2 cellular contexts compared by ENCODE assay signal in genomic region chr6:100346828-100347227, GRCh38.
TF ChIP-seq lines count a peak whose summit lies in the region.

No MANE protein-coding gene starts in this region.

TF ChIP-seq in A549, 52 proteins besides CTCF, POLR2A, EP300 and RAD21 (continued from another document):
- no peak for TF ChIP-seq NFE2L2 (conservative IDR thresholded peaks at IDR 0.05; ENCODE audit: low read length)
- TF ChIP-seq CBX8 (IDR thresholded peaks at IDR 0.05) = no peak
- TF ChIP-seq, protein P1, sequence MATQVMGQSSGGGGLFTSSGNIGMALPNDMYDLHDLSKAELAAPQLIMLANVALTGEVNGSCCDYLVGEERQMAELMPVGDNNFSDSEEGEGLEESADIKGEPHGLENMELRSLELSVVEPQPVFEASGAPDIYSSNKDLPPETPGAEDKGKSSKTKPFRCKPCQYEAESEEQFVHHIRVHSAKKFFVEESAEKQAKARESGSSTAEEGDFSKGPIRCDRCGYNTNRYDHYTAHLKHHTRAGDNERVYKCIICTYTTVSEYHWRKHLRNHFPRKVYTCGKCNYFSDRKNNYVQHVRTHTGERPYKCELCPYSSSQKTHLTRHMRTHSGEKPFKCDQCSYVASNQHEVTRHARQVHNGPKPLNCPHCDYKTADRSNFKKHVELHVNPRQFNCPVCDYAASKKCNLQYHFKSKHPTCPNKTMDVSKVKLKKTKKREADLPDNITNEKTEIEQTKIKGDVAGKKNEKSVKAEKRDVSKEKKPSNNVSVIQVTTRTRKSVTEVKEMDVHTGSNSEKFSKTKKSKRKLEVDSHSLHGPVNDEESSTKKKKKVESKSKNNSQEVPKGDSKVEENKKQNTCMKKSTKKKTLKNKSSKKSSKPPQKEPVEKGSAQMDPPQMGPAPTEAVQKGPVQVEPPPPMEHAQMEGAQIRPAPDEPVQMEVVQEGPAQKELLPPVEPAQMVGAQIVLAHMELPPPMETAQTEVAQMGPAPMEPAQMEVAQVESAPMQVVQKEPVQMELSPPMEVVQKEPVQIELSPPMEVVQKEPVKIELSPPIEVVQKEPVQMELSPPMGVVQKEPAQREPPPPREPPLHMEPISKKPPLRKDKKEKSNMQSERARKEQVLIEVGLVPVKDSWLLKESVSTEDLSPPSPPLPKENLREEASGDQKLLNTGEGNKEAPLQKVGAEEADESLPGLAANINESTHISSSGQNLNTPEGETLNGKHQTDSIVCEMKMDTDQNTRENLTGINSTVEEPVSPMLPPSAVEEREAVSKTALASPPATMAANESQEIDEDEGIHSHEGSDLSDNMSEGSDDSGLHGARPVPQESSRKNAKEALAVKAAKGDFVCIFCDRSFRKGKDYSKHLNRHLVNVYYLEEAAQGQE (IDR thresholded peaks at IDR 0.05) = no peak
- TF ChIP-seq GATA3 (IDR thresholded peaks at IDR 0.05; ENCODE audit: borderline replicate concordance) = no peak
- no peak for TF ChIP-seq NR3C1 (IDR thresholded peaks at IDR 0.05)
- no peak for TF ChIP-seq ZC3H11A (IDR thresholded peaks at IDR 0.05)

TF ChIP-seq in WTC11, 78 proteins besides CTCF, POLR2A, EP300 and RAD21 (continued from another document):
- TF ChIP-seq, protein P2, sequence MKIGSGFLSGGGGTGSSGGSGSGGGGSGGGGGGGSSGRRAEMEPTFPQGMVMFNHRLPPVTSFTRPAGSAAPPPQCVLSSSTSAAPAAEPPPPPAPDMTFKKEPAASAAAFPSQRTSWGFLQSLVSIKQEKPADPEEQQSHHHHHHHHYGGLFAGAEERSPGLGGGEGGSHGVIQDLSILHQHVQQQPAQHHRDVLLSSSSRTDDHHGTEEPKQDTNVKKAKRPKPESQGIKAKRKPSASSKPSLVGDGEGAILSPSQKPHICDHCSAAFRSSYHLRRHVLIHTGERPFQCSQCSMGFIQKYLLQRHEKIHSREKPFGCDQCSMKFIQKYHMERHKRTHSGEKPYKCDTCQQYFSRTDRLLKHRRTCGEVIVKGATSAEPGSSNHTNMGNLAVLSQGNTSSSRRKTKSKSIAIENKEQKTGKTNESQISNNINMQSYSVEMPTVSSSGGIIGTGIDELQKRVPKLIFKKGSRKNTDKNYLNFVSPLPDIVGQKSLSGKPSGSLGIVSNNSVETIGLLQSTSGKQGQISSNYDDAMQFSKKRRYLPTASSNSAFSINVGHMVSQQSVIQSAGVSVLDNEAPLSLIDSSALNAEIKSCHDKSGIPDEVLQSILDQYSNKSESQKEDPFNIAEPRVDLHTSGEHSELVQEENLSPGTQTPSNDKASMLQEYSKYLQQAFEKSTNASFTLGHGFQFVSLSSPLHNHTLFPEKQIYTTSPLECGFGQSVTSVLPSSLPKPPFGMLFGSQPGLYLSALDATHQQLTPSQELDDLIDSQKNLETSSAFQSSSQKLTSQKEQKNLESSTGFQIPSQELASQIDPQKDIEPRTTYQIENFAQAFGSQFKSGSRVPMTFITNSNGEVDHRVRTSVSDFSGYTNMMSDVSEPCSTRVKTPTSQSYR (CRISPR knock-in tag; IDR thresholded peaks at IDR 0.05) = no peak
- TF ChIP-seq, protein P3, sequence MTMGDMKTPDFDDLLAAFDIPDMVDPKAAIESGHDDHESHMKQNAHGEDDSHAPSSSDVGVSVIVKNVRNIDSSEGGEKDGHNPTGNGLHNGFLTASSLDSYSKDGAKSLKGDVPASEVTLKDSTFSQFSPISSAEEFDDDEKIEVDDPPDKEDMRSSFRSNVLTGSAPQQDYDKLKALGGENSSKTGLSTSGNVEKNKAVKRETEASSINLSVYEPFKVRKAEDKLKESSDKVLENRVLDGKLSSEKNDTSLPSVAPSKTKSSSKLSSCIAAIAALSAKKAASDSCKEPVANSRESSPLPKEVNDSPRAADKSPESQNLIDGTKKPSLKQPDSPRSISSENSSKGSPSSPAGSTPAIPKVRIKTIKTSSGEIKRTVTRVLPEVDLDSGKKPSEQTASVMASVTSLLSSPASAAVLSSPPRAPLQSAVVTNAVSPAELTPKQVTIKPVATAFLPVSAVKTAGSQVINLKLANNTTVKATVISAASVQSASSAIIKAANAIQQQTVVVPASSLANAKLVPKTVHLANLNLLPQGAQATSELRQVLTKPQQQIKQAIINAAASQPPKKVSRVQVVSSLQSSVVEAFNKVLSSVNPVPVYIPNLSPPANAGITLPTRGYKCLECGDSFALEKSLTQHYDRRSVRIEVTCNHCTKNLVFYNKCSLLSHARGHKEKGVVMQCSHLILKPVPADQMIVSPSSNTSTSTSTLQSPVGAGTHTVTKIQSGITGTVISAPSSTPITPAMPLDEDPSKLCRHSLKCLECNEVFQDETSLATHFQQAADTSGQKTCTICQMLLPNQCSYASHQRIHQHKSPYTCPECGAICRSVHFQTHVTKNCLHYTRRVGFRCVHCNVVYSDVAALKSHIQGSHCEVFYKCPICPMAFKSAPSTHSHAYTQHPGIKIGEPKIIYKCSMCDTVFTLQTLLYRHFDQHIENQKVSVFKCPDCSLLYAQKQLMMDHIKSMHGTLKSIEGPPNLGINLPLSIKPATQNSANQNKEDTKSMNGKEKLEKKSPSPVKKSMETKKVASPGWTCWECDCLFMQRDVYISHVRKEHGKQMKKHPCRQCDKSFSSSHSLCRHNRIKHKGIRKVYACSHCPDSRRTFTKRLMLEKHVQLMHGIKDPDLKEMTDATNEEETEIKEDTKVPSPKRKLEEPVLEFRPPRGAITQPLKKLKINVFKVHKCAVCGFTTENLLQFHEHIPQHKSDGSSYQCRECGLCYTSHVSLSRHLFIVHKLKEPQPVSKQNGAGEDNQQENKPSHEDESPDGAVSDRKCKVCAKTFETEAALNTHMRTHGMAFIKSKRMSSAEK (CRISPR knock-in tag; IDR thresholded peaks at IDR 0.05; ENCODE audit: borderline replicate concordance) = no peak
- no peak for TF ChIP-seq FOXK1 (CRISPR knock-in tag; IDR thresholded peaks at IDR 0.05)
- no peak for TF ChIP-seq IRF1 (CRISPR knock-in tag; IDR thresholded peaks at IDR 0.05)
- no peak for TF ChIP-seq TEAD1 (CRISPR knock-in tag; IDR thresholded peaks at IDR 0.05)
- TF ChIP-seq ZNF138 (CRISPR knock-in tag; conservative IDR thresholded peaks at IDR 0.05) = no peak
TF ChIP-seq in WTC11: peak in this region for 0.
